ENCODE assay signal across 28 cellular contexts in the genomic region with DNA sequence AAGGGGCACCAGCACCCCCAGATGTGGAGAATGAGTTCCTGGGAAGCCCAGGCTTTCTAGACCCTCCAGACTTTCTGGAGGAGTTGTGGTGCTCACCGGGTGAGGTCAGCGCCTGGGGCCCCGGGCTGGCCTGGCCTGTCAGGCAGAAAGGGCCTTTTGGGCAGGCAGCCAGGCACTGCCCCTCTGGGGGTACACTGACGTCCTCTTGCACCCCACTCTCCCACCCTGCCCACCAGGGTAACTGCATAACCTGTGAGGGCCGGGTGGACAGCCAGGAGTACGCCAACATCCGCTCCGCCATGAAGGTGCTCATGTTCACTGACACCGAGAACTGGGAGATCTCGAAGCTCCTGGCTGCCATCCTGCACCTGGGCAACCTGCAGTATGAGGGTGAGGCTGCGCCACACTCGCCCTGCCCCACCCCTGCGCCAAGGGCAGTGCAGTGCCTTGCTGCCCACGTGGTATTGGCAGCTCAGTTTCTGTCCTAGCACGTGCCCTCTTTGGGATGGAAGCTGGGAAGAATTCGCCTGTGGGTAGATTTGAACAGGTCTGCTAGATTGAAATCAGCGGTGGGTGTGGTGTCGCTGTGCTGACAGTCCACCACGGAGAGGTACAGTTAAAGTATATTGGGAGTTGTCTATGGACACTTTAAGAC. TPM values are rescaled to one million over a fixed set of nuclear protein-coding genes. Genes with fewer than 3 reads are reported as not detected.
"Had no signal": no experiment of that assay in that cellular context is flagged by ENCODE, and none has a peak within 500 bp of the region (broad histone marks: within the 10 kb centered on the region; RNA-seq: fewer than 3 reads in every experiment).

No MANE protein-coding gene starts in this region.

- H3K36me3 ChIP-seq: ascending aorta, esophagus squamous epithelium, left lung, ovary, sigmoid colon, transverse colon had no signal

- H3K4me3 ChIP-seq: ascending aorta, esophagus squamous epithelium, left lung, ovary, sigmoid colon, smooth muscle cell, testis, transverse colon had no signal

- DNase-seq: activated CD4-positive, alpha-beta memory T cell treated with anti-CD3 and anti-CD28 coated beads for 36 hours; activated CD4-positive, alpha-beta T cell treated with anti-CD3 and anti-CD28 coated beads for 48 hours; activated CD8-positive, alpha-beta memory T cell treated with anti-CD3 and anti-CD28 coated beads, Interleukin-2, amount 50 U/mL, for 4 hours; activated gamma-delta T cell; activated naive CD4-positive, alpha-beta T cell treated with anti-CD3 and anti-CD28 coated beads, Interleukin-2, amount 10 ng/mL, durations not matched to agents 7 days and 5 days; activated naive CD8-positive, alpha-beta T cell treated with anti-CD3 and anti-CD28 coated beads, Interleukin-2, amount 10 ng/mL, durations not matched to agents 7 days and 5 days; activated T-cell treated with anti-CD3 and anti-CD28 coated beads, Interleukin-2, amount 50 U/mL, for 1 hour; caudate nucleus; effector CD4-positive, alpha-beta T cell; esophagus squamous epithelium; ovary; sigmoid colon; stimulated activated CD4-positive, alpha-beta T cell treated with anti-CD3 and anti-CD28 coated beads, Interleukin-1b, Interleukin-23, amount 100 ng/mL, for 48 hours; stimulated activated naive CD4-positive, alpha-beta T cell; T-helper 1 cell; testis; transverse colon had no signal

- ATAC-seq: left lung had no signal

- H3K4me1 ChIP-seq: left lung had no signal

- H3K27me3 ChIP-seq: ascending aorta, esophagus squamous epithelium, left lung, ovary, sigmoid colon, testis, transverse colon had no signal

- H3K27ac ChIP-seq: ascending aorta, esophagus squamous epithelium, left lung, ovary, sigmoid colon, testis, transverse colon had no signal

- H3K9me3 ChIP-seq: ascending aorta, esophagus squamous epithelium, left lung, ovary, sigmoid colon, testis, transverse colon had no signal

RNA-seq across cellular contexts. Expression of a gene that starts 55.5 kb away (rescaled TPM):
- total RNA-seq: activated CD4-positive, alpha-beta memory T cell treated with anti-CD3 and anti-CD28 coated beads for 36 hours; activated CD8-positive, alpha-beta memory T cell treated with anti-CD3 and anti-CD28 coated beads for 36 hours; activated naive CD8-positive, alpha-beta T cell treated with anti-CD3 and anti-CD28 coated beads, Interleukin-2, amount 10 ng/mL, durations not matched to agents 7 days and 5 days; activated T-helper 1 cell treated with anti-CD3 and anti-CD28 coated beads, Interleukin-12 subunit alpha, Interleukin-12 subunit beta, Interleukin-2, Interleukin-4 antibody, amounts not matched to agents 30 ng/mL and 10 ng/mL and 1 ng/mL, durations not matched to agents 14 hours and 24 hours and 36 hours; ascending aorta; frontal cortex; kidney epithelial cell; left lung; lung microvascular endothelial cell; mesenteric fat pad; progenitor cell of endocrine pancreas; SK-MEL-5; smooth muscle cell had no signal
